26 cellular contexts compared by ENCODE assay signal in genomic region chr2:202885190-202885589, GRCh38.
"Had no signal": no experiment of that assay in that cellular context is flagged by ENCODE, and none has a peak within 500 bp of the region (broad histone marks: within the 10 kb centered on the region; RNA-seq: fewer than 3 reads in every experiment).

No MANE protein-coding gene starts in this region.

- H3K27ac ChIP-seq: ascending aorta, breast epithelium, cardiac muscle cell, coronary artery, dorsolateral prefrontal cortex had no signal

- ATAC-seq: activated CD4-positive, alpha-beta T cell treated with anti-CD3 and anti-CD28 coated beads for 36 hours; activated CD8-positive, alpha-beta memory T cell treated with anti-CD3 and anti-CD28 coated beads, Interleukin-2, amount 10 ng/mL, durations not matched to agents 7 days and 5 days; activated CD8-positive, alpha-beta T cell treated with anti-CD3 and anti-CD28 coated beads, Interleukin-2, amount 10 ng/mL, durations not matched to agents 7 days and 5 days; activated naive CD4-positive, alpha-beta T cell treated with anti-CD3 and anti-CD28 coated beads, Interleukin-2, amount 50 U/mL, for 72 hours; activated T-cell treated with anti-CD3 and anti-CD28 coated beads, Interleukin-2, amount 50 U/mL, for 72 hours; esophagus mucosa; T-cell had no signal

- H3K27me3 ChIP-seq: ascending aorta, breast epithelium, cardiac muscle cell, dorsolateral prefrontal cortex had no signal

- H3K9me3 ChIP-seq: ascending aorta, breast epithelium had no signal

- H3K36me3 ChIP-seq: breast epithelium had no signal

- DNase-seq: activated CD4-positive, alpha-beta memory T cell treated with anti-CD3 and anti-CD28 coated beads for 36 hours; activated CD4-positive, alpha-beta T cell treated with anti-CD3 and anti-CD28 coated beads for 36 hours; activated CD4-positive, alpha-beta T cell treated with anti-CD3 and anti-CD28 coated beads, Interleukin-2, amount 10 ng/mL, durations not matched to agents 24 days and 14 days; activated CD4-positive, CD25-positive, alpha-beta regulatory T cell; activated CD4-positive, CD25-positive, alpha-beta regulatory T cell treated with anti-CD3 and anti-CD28 coated beads, Interleukin-2, amount 50 U/mL, for 72 hours; activated CD8-positive, alpha-beta memory T cell treated with anti-CD3 and anti-CD28 coated beads, Interleukin-2, amount 10 ng/mL, durations not matched to agents 7 days and 5 days; activated CD8-positive, alpha-beta memory T cell treated with anti-CD3 and anti-CD28 coated beads, Interleukin-2, amount 50 U/mL, for 4 hours; activated CD8-positive, alpha-beta T cell treated with anti-CD3 and anti-CD28 coated beads, Interleukin-2, amount 10 ng/mL, durations not matched to agents 7 days and 5 days; activated gamma-delta T cell; activated naive CD4-positive, alpha-beta T cell; activated naive CD4-positive, alpha-beta T cell treated with anti-CD3 and anti-CD28 coated beads, Interleukin-2, amount 10 ng/mL, durations not matched to agents 7 days and 5 days; activated naive CD8-positive, alpha-beta T cell treated with anti-CD3 and anti-CD28 coated beads, Interleukin-2, amount 10 ng/mL, durations not matched to agents 7 days and 5 days; activated T-cell treated with anti-CD3 and anti-CD28 coated beads, Interleukin-2, amount 50 U/mL, for 1 hour; activated T-cell treated with anti-CD3 and anti-CD28 coated beads, Interleukin-2, amount 50 U/mL, for 72 hours; dorsolateral prefrontal cortex; effector memory CD4-positive, alpha-beta T cell; endodermal cell; foreskin fibroblast; SW 1271; T-cell had no signal

- H3K4me1 ChIP-seq: ascending aorta, breast epithelium had no signal

- H3K4me3 ChIP-seq: ascending aorta, breast epithelium, cardiac muscle cell, coronary artery, dorsolateral prefrontal cortex had no signal
